ENCODE assay signal across 1 cellular context in genomic region chr2:39281391-39281790, GRCh38.
TF ChIP-seq lines count a peak whose summit lies in the region.

No MANE protein-coding gene starts in this region.

TF ChIP-seq in GM23338, 12 proteins besides CTCF, POLR2A, EP300 and RAD21 (continued from another document):
- TF ChIP-seq ZNF462 (CRISPR knock-in tag; IDR thresholded peaks at IDR 0.05) (no peak), CREB1 (CRISPR knock-in tag; IDR thresholded peaks at IDR 0.05; ENCODE audit: low read depth) (no peak), ETS1 (IDR thresholded peaks at IDR 0.05) (no peak)
